16 cellular contexts compared by ENCODE assay signal in the genomic region with DNA sequence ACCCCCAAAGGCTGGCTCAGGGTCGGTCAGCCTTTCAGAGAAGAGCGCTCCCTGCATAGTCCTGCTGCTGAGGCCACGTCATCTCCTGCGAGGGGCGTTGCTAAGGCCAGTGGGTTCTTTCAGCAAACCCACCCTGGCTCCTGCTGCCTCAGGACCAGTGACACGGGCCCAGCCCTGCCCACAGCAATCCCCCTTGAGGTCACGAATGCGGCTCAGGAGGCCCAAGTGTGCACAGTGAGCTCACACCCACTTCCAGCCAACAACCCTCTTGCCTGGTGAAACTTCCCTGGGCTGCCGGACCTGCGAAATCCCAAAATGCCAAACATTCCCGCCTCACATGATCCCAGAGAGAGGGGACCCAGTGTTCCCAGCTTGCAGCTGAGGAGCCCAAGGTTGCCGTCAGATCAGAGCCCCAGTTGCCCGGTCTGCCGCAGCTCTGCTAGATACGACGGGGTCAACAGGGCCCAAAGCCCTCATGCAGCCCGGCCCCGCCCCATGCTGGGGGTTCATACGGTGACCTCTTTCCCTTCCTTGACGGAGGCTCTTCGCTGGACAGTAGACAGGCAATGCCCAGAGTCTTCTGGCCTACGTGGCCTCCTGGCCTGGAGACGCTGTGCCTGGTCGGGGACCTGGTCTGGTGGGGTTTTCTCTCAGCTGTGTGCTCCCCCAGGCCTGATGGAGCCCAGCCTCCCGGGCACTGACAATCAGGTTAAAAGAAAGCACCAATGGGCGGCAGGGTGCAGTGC.
DNase-seq lines count a peak whose midpoint lies in the region; ATAC-seq and TF ChIP-seq lines count a peak whose summit lies in the region.
"Had no signal": no experiment of that assay in that cellular context is flagged by ENCODE, and none has a peak within 500 bp of the region (broad histone marks: within the 10 kb centered on the region; RNA-seq: fewer than 3 reads in every experiment).

No MANE protein-coding gene starts in this region.

- no peaks in the 10 kb centered on the region for H3K9me2 ChIP-seq in PC-3 (replicated peaks; ENCODE audit: low read length)

- H3K79me1 ChIP-seq in IMR-90 (ENCODE audit: low read depth in 1 of 2, low read length in 2 of 2): no peaks in the 10 kb centered on the region

- H3K4me2 ChIP-seq in BLaER1 treated with 17β-estradiol and CSF1 and Interleukin-3, amounts not matched to agents 10 nM and 100 nM: peak overlapping the region in 8 of 11 experiments; percentile 49 to 72 (median 66); a peak in 15 of 22 replicates
- H3K4me2 ChIP-seq in IMR-90 (ENCODE audit: low read depth, low read length) (no peak overlapping the region), PC-3 (ENCODE audit: low read length) (no peak overlapping the region)

- TF ChIP-seq CTCF in IMR-90 (conservative IDR thresholded peaks at IDR 0.05; ENCODE audit: low read depth, low read length): no peak
- no peak for TF ChIP-seq CTCF in stomach (IDR thresholded peaks at IDR 0.05)
- TF ChIP-seq CTCF in ovary (IDR thresholded peaks at IDR 0.05): no peak
- no peak for TF ChIP-seq CTCF in PC-3 (conservative IDR thresholded peaks at IDR 0.05; ENCODE audit: low read depth, low read length)

- no peak overlapping the region for H3K18ac ChIP-seq in IMR-90 (ENCODE audit: low read depth, low read length)

- no peak overlapping the region for H3K9ac ChIP-seq in BLaER1 treated with 17β-estradiol and CSF1 and Interleukin-3, amounts not matched to agents 10 nM and 100 nM
- H3K9ac ChIP-seq in IMR-90 (ENCODE audit: low read depth, low read length): no peak overlapping the region
- no peak overlapping the region for H3K9ac ChIP-seq in PC-3 (ENCODE audit: low read length)

- dilution Hi-C loops in IMR-90 (cut with HindIII; ENCODE audit: low sequenced_read_pairs, unreplicated experiment): no loop called here

- H3K9me1 ChIP-seq in IMR-90 (ENCODE audit: insufficient read depth, low read length): no peaks in the 10 kb centered on the region

- no peak overlapping the region for H3K14ac ChIP-seq in IMR-90 (replicated peaks; ENCODE audit: low read depth, low read length)

- in situ Hi-C loops in IMR-90 (cut with MboI; ENCODE audit: low sequenced_read_pairs): no loop called here

- no peak overlapping the region for H4K91ac ChIP-seq in IMR-90 (ENCODE audit: insufficient read depth, low read depth, low read length)

- H2AFZ ChIP-seq in IMR-90 (replicated peaks; ENCODE audit: low read length, poor library complexity): no peak overlapping the region
- H2AFZ ChIP-seq in PC-3 (ENCODE audit: low read length): no peak overlapping the region

- TF ChIP-seq EP300 in stomach (IDR thresholded peaks at IDR 0.05) (no peak), ovary (IDR thresholded peaks at IDR 0.05) (no peak)

- peaks cover 10 to 34% (median 15%) of the 10 kb centered on the region in 11 experiments for H3K9me3 ChIP-seq in BLaER1 treated with 17β-estradiol and CSF1 and Interleukin-3, amounts not matched to agents 10 nM and 100 nM (replicated peaks in 1 of 11)
- H3K9me3 ChIP-seq in IMR-90 (ENCODE audit: control insufficient read depth, insufficient read depth, low read length) (peaks cover 9% of the 10 kb centered on the region), right cardiac atrium (ENCODE audit: control insufficient read depth, low read length) (no peaks in the 10 kb centered on the region), stomach (peaks cover under 1 to 16% (median 2%) of the 10 kb centered on the region in 4 donors), ovary (no peaks in the 10 kb centered on the region), PC-3 (ENCODE audit: low read length) (no peaks in the 10 kb centered on the region)
- H3K9me3 ChIP-seq: HAP-1 had no signal

- TF ChIP-seq POLR2A in IMR-90 (IDR thresholded peaks at IDR 0.05; ENCODE audit: low read depth, low read length): no peak
- no peak for TF ChIP-seq POLR2A in stomach (IDR thresholded peaks at IDR 0.05)
- TF ChIP-seq POLR2A in ovary (IDR thresholded peaks at IDR 0.05): no peak

- no peak overlapping the region for H3K27ac ChIP-seq in BLaER1 treated with 17β-estradiol and CSF1 and Interleukin-3, amounts not matched to agents 10 nM and 100 nM
- H3K27ac ChIP-seq in IMR-90 (ENCODE audit: insufficient read depth, low read length) (no peak overlapping the region), right cardiac atrium (ENCODE audit: low read length) (no peak overlapping the region), stomach (peak overlapping the region in 3 of 5 donors; percentile 57 to 67 (median 63)), ovary (no peak overlapping the region), PC-3 (ENCODE audit: low read length) (no peak overlapping the region)
- H3K27ac ChIP-seq: SJSA1 had no signal

- TF ChIP-seq RAD21 in IMR-90 (IDR thresholded peaks at IDR 0.05; ENCODE audit: low read length): no peak

- BruUV-seq in IMR-90 (replicated peaks; lab: Mats Ljungman, UMichigan) (no TSS peak), PC-3 (replicated peaks; lab: Mats Ljungman, UMichigan) (no TSS peak)

- no peaks in the 10 kb centered on the region for H4K20me1 ChIP-seq in BLaER1 treated with 17β-estradiol and CSF1 and Interleukin-3, amounts not matched to agents 10 nM and 100 nM
- H4K20me1 ChIP-seq in IMR-90 (ENCODE audit: insufficient read depth, low read length) (no peaks in the 10 kb centered on the region), PC-3 (ENCODE audit: low read length) (no peaks in the 10 kb centered on the region)

- no peaks in the 10 kb centered on the region for H3F3A ChIP-seq in PC-3 (ENCODE audit: low read length, unreplicated experiment)

- no peak overlapping the region for H4K5ac ChIP-seq in IMR-90 (ENCODE audit: low read depth, low read length)

- H2BK120ac ChIP-seq in IMR-90 (ENCODE audit: low read depth, low read length): no peak overlapping the region

- H2AK9ac ChIP-seq in IMR-90 (replicated peaks; ENCODE audit: low read depth, low read length, poor library complexity): peak overlapping the region; percentile 66

- no peak overlapping the region for H3K4me3 ChIP-seq in BLaER1 treated with 17β-estradiol and CSF1 and Interleukin-3, amounts not matched to agents 10 nM and 100 nM
- H3K4me3 ChIP-seq in IMR-90 (ENCODE audit: insufficient read depth, low read depth, low read length) (no peak overlapping the region), right cardiac atrium (ENCODE audit: low read length) (no peak overlapping the region), stomach (no peak overlapping the region), ovary (no peak overlapping the region), PC-3 (ENCODE audit: low read length) (no peak overlapping the region)
- H3K4me3 ChIP-seq: HAP-1, SJSA1 had no signal

- no peak overlapping the region for H2BK15ac ChIP-seq in IMR-90 (ENCODE audit: low read depth, low read length)

- no peak overlapping the region for H3K23ac ChIP-seq in IMR-90 (ENCODE audit: low read depth, low read length)

- H3K79me2 ChIP-seq in PC-3 (ENCODE audit: low read length): no peaks in the 10 kb centered on the region

- intact Hi-C loops in IMR-90 (cut with micrococcal nuclease): no loop called here
- intact Hi-C loops in right cardiac atrium (cut with DNase I): no loop called here
- intact Hi-C loops in stomach (cut with DNase I; ENCODE audit: low total_unique reads): no loop called here
- intact Hi-C loops in ovary (cut with DNase I): loop anchor here in 1 of 4 donors (10.0 kb wide), 1 partner anchor 60 kb away; no protein-coding TSS in a partner anchor
- intact Hi-C loops in PC-3 (cut with micrococcal nuclease): no loop called here

- DNase-seq in IMR-90: no peak
- DNase-seq in right cardiac atrium: no peak
- DNase-seq in stomach: peak; percentile 21
- DNase-seq in ovary: no peak
- DNase-seq in PC-3: no peak
- DNase-seq in GDM1 (lab: John Stamatoyannopoulos, UW): no peak
- DNase-seq: COR-L47, MV-4-11, NCI-H1436, NCI-H2081, NCI-H2227 treated with DMSO at 0.1 percent for 48 hours, NCI-H526, RPMI8226 had no signal

- H2AK5ac ChIP-seq in IMR-90 (ENCODE audit: low read depth, low read length): no peak overlapping the region

- peaks cover 0 to 36% (median 13%) of the 10 kb centered on the region in 11 experiments; a peak in 14 of 22 replicates for H3K27me3 ChIP-seq in BLaER1 treated with 17β-estradiol and CSF1 and Interleukin-3, amounts not matched to agents 10 nM and 100 nM
- H3K27me3 ChIP-seq in IMR-90 (ENCODE audit: control insufficient read depth, insufficient read depth, low read length): peaks cover 8% of the 10 kb centered on the region
- H3K27me3 ChIP-seq in right cardiac atrium (ENCODE audit: control insufficient read depth, insufficient read depth): no peaks in the 10 kb centered on the region
- peaks cover 0 to 20% (median 10%) of the 10 kb centered on the region in 3 donors for H3K27me3 ChIP-seq in stomach
- H3K27me3 ChIP-seq in ovary: no peaks in the 10 kb centered on the region
- peaks cover 3% of the 10 kb centered on the region; the same call in 1 of the 2 replicates for H3K27me3 ChIP-seq in PC-3 (ENCODE audit: low read length)
- H3K27me3 ChIP-seq: SJSA1 had no signal

- H2BK20ac ChIP-seq in IMR-90 (ENCODE audit: low read depth, low read length): no peak overlapping the region

- no peak overlapping the region for H4K8ac ChIP-seq in IMR-90 (ENCODE audit: low read depth in 2 of 2, low read length in 2 of 2)

- no peak overlapping the region for H2BK5ac ChIP-seq in IMR-90 (ENCODE audit: low read depth, low read length, poor library complexity, severe bottlenecking)

- POLR2A ChIA-PET in IMR-90 (lab: Charles Lee; ENCODE audit: unreplicated experiment) (no interaction called here), PC-3 (lab: Charles Lee; ENCODE audit: unreplicated experiment) (no interaction called here)

- H3K36me3 ChIP-seq in BLaER1 treated with 17β-estradiol and CSF1 and Interleukin-3, amounts not matched to agents 10 nM and 100 nM: no peaks in the 10 kb centered on the region; a peak in 1 of 22 replicates
- H3K36me3 ChIP-seq in IMR-90 (ENCODE audit: control insufficient read depth, insufficient read depth, low read length) (no peaks in the 10 kb centered on the region), stomach (no peaks in the 10 kb centered on the region), ovary (no peaks in the 10 kb centered on the region), PC-3 (ENCODE audit: low read depth, low read length) (no peaks in the 10 kb centered on the region)
- H3K36me3 ChIP-seq: HAP-1, SJSA1 had no signal

- H3K56ac ChIP-seq in IMR-90 (ENCODE audit: extremely low read depth, insufficient read depth, low read length): no peak overlapping the region

- ATAC-seq in IMR-90 (ENCODE audit: low read depth) (no peak), right cardiac atrium (peak; percentile 5 to 6), PC-3 (no peak)

- WGBS in IMR-90 (ENCODE audit: extremely low coverage in 2 of 2, insufficient read length in 1 of 2), 2 experiments: 96% methylated on average over 14 of the region's 26 CpGs; no CpG with 5 or more reads in 1 of the 2 experiments
- WGBS in right cardiac atrium: 82% methylated on average over 26 of the region's 26 CpGs
- WGBS in stomach, 5 donors: 83 to 91% (median 85%) methylated on average over 14 to 26 of the region's 26 CpGs
- 93 to 95% (median 95%) methylated on average over 26 of the region's 26 CpGs for WGBS in ovary, 3 donors

- peaks cover 0 to 59% (median 45%) of the 10 kb centered on the region in 10 experiments; a peak in 17 of 20 replicates for H3K4me1 ChIP-seq in BLaER1 treated with 17β-estradiol and CSF1 and Interleukin-3, amounts not matched to agents 10 nM and 100 nM
- no peaks in the 10 kb centered on the region for H3K4me1 ChIP-seq in IMR-90 (ENCODE audit: control insufficient read depth, insufficient read depth, low read length)
- H3K4me1 ChIP-seq in right cardiac atrium (ENCODE audit: control insufficient read depth, insufficient read depth, low read length): no peaks in the 10 kb centered on the region
- no peaks in the 10 kb centered on the region for H3K4me1 ChIP-seq in stomach
- no peaks in the 10 kb centered on the region for H3K4me1 ChIP-seq in ovary (ENCODE audit: insufficient read depth)
- no peaks in the 10 kb centered on the region for H3K4me1 ChIP-seq in PC-3 (ENCODE audit: insufficient read depth, low read length)
- H3K4me1 ChIP-seq: HAP-1 had no signal

- CTCF ChIA-PET in IMR-90 (lab: Yijun Ruan, JAX): interaction anchor here (0.5 to 0.6 kb wide), 2 partner anchors 137 to 1329 kb away, joined by 6 to 8 read pairs; no protein-coding TSS in a partner anchor
- CTCF ChIA-PET in PC-3 (lab: Charles Lee): no interaction called here

- H3K4ac ChIP-seq in IMR-90 (ENCODE audit: low read depth, low read length): 0 out of 2 replicates have a peak overlapping the region, but pooled peaks have one; percentile 35

Comparison
In these comparisons a context has a peak if more than half of its experiments do, and no peak if none do; other contexts are left out.
1. H3K27ac ChIP-seq: peak in stomach (3 of 5); none in BLaER1 treated with 17β-estradiol and CSF1 and Interleukin-3, amounts not matched to agents 10 nM and 100 nM (0 of 11), IMR-90 (single experiment), right cardiac atrium (single experiment), ovary (0 of 2) and PC-3 (single experiment).
2. H3K4me2 ChIP-seq: peak in BLaER1 treated with 17β-estradiol and CSF1 and Interleukin-3, amounts not matched to agents 10 nM and 100 nM (8 of 11); none in IMR-90 (single experiment) and PC-3 (single experiment).
3. ATAC-seq: peak in right cardiac atrium (2 of 2); none in IMR-90 (single experiment) and PC-3 (single experiment).